8 cellular contexts compared by ENCODE assay signal in genomic region chr17:1471490-1471889, GRCh38.
"Had no signal": no experiment of that assay in that cellular context is flagged by ENCODE, and none has a peak within 500 bp of the region (broad histone marks: within the 10 kb centered on the region; RNA-seq: fewer than 3 reads in every experiment).

No MANE protein-coding gene starts in this region.

- H3K4me3 Mint-ChIP-seq: HFFc6 had no signal

- H3K4me1 ChIP-seq: HAP-1 had no signal

- H3K9me3 Mint-ChIP-seq: HFFc6 had no signal

- H3K4me3 ChIP-seq: HAP-1, K562 had no signal

- DNase-seq: GOT3, HFFc6, IMR-90, KG1 had no signal

- H3K27ac ChIP-seq: HL-60 had no signal

- H3K27ac Mint-ChIP-seq: HFFc6 had no signal

- H3K9me3 ChIP-seq: HAP-1 had no signal

- ATAC-seq: HCT116, K562 had no signal
